1 cellular context compared by ENCODE assay signal in the genomic region with DNA sequence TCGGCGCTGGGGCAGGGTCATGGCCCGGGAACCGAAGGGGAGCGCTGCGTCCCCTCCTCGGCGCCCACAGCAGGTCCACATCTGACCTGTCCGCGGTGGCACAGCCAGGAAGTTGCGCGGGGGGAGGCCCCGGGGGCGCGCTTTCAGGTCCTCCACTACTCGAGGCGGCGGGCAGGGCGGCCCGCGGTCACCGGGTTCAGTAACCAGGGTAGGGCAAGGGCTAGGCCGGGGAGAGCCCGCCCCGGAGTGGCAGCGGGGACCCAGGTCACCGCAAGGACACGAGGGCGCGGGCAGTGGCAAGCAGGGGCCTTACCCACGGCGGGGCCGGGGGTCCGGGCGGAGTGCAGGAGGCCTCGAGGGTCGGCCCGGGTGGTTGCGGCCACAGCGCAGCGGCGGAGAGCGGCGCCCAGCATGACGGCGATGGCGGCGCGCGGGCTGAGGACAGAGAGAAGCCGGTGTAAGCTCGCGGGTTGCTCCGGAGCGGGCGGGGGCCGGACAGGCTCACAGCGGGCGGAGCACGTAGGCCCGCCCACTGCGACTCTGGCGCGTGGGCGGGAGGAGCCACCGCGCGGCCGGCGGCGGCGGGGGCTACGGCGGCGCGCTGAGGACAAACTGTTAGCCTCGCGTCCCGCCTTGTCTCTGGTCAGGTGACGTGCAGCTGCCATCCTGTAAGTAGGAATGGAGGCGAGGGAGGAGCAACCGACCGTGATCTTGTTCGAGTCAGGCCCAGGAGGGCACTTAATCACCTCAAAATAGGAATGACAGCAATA.
TF ChIP-seq lines count a peak whose summit lies in the region.

A gene (minus strand): TSS at position 472 of the 770 bp plus-strand sequence. CDS start 59 bp downstream, at position 413.

TF ChIP-seq in HepG2, 621 proteins besides CTCF, POLR2A, EP300 and RAD21 (continued from another document and continues in another):
- TF ChIP-seq, protein P1, sequence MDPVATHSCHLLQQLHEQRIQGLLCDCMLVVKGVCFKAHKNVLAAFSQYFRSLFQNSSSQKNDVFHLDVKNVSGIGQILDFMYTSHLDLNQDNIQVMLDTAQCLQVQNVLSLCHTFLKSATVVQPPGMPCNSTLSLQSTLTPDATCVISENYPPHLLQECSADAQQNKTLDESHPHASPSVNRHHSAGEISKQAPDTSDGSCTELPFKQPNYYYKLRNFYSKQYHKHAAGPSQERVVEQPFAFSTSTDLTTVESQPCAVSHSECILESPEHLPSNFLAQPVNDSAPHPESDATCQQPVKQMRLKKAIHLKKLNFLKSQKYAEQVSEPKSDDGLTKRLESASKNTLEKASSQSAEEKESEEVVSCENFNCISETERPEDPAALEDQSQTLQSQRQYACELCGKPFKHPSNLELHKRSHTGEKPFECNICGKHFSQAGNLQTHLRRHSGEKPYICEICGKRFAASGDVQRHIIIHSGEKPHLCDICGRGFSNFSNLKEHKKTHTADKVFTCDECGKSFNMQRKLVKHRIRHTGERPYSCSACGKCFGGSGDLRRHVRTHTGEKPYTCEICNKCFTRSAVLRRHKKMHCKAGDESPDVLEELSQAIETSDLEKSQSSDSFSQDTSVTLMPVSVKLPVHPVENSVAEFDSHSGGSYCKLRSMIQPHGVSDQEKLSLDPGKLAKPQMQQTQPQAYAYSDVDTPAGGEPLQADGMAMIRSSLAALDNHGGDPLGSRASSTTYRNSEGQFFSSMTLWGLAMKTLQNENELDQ (CRISPR knock-in tag; IDR thresholded peaks at IDR 0.05; ENCODE audit: borderline replicate concordance) = no peak
- TF ChIP-seq ZNF777 (CRISPR knock-in tag; IDR thresholded peaks at IDR 0.05) (peak; percentile 59), SUZ12 (IDR thresholded peaks at IDR 0.05; ENCODE audit: low read depth, low read length) (no peak), TCF12 (IDR thresholded peaks at IDR 0.05) (no peak), TCF12 (CRISPR knock-in tag; IDR thresholded peaks at IDR 0.05) (0 out of 2 replicates have a peak, but pooled peaks have one; percentile 63), ZNF501 (CRISPR knock-in tag; IDR thresholded peaks at IDR 0.05) (peak; percentile 94), RFX5 (IDR thresholded peaks at IDR 0.05; ENCODE audit: low read depth, low read length) (no peak; the same call in 1 of the 2 replicates), ZNF430 (CRISPR knock-in tag; IDR thresholded peaks at IDR 0.05) (0 out of 2 replicates have a peak, but pooled peaks have one; percentile 23), CC2D1A (CRISPR knock-in tag; IDR thresholded peaks at IDR 0.05) (no peak), ETV6 (CRISPR knock-in tag; conservative IDR thresholded peaks at IDR 0.05) (peak; percentile 85), RXRB (CRISPR knock-in tag; IDR thresholded peaks at IDR 0.05; ENCODE audit: borderline replicate concordance) (peak; percentile 68; the same call in 1 of the 2 replicates), ZNF468 (CRISPR knock-in tag; IDR thresholded peaks at IDR 0.05) (no peak; the same call in 1 of the 2 replicates), ZNF773 (CRISPR knock-in tag; IDR thresholded peaks at IDR 0.05; ENCODE audit: borderline replicate concordance) (no peak), ZNF546 (CRISPR knock-in tag; conservative IDR thresholded peaks at IDR 0.05) (peak; percentile 61), NFIC (IDR thresholded peaks at IDR 0.05; ENCODE audit: low read length) (no peak)
- TF ChIP-seq, protein P2, sequence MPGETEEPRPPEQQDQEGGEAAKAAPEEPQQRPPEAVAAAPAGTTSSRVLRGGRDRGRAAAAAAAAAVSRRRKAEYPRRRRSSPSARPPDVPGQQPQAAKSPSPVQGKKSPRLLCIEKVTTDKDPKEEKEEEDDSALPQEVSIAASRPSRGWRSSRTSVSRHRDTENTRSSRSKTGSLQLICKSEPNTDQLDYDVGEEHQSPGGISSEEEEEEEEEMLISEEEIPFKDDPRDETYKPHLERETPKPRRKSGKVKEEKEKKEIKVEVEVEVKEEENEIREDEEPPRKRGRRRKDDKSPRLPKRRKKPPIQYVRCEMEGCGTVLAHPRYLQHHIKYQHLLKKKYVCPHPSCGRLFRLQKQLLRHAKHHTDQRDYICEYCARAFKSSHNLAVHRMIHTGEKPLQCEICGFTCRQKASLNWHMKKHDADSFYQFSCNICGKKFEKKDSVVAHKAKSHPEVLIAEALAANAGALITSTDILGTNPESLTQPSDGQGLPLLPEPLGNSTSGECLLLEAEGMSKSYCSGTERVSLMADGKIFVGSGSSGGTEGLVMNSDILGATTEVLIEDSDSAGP (CRISPR knock-in tag; IDR thresholded peaks at IDR 0.05; ENCODE audit: borderline replicate concordance) = peak; percentile 96
- TF ChIP-seq, protein P3, sequence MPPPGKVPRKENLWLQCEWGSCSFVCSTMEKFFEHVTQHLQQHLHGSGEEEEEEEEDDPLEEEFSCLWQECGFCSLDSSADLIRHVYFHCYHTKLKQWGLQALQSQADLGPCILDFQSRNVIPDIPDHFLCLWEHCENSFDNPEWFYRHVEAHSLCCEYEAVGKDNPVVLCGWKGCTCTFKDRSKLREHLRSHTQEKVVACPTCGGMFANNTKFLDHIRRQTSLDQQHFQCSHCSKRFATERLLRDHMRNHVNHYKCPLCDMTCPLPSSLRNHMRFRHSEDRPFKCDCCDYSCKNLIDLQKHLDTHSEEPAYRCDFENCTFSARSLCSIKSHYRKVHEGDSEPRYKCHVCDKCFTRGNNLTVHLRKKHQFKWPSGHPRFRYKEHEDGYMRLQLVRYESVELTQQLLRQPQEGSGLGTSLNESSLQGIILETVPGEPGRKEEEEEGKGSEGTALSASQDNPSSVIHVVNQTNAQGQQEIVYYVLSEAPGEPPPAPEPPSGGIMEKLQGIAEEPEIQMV (CRISPR knock-in tag; IDR thresholded peaks at IDR 0.05; ENCODE audit: low read depth) = no peak; the same call in 1 of the 2 replicates
- TF ChIP-seq, protein P4, sequence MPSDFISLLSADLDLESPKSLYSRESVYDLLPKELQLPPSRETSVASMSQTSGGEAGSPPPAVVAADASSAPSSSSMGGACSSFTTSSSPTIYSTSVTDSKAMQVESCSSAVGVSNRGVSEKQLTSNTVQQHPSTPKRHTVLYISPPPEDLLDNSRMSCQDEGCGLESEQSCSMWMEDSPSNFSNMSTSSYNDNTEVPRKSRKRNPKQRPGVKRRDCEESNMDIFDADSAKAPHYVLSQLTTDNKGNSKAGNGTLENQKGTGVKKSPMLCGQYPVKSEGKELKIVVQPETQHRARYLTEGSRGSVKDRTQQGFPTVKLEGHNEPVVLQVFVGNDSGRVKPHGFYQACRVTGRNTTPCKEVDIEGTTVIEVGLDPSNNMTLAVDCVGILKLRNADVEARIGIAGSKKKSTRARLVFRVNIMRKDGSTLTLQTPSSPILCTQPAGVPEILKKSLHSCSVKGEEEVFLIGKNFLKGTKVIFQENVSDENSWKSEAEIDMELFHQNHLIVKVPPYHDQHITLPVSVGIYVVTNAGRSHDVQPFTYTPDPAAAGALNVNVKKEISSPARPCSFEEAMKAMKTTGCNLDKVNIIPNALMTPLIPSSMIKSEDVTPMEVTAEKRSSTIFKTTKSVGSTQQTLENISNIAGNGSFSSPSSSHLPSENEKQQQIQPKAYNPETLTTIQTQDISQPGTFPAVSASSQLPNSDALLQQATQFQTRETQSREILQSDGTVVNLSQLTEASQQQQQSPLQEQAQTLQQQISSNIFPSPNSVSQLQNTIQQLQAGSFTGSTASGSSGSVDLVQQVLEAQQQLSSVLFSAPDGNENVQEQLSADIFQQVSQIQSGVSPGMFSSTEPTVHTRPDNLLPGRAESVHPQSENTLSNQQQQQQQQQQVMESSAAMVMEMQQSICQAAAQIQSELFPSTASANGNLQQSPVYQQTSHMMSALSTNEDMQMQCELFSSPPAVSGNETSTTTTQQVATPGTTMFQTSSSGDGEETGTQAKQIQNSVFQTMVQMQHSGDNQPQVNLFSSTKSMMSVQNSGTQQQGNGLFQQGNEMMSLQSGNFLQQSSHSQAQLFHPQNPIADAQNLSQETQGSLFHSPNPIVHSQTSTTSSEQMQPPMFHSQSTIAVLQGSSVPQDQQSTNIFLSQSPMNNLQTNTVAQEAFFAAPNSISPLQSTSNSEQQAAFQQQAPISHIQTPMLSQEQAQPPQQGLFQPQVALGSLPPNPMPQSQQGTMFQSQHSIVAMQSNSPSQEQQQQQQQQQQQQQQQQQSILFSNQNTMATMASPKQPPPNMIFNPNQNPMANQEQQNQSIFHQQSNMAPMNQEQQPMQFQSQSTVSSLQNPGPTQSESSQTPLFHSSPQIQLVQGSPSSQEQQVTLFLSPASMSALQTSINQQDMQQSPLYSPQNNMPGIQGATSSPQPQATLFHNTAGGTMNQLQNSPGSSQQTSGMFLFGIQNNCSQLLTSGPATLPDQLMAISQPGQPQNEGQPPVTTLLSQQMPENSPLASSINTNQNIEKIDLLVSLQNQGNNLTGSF (CRISPR knock-in tag; IDR thresholded peaks at IDR 0.05) = no peak
- TF ChIP-seq, protein P5, sequence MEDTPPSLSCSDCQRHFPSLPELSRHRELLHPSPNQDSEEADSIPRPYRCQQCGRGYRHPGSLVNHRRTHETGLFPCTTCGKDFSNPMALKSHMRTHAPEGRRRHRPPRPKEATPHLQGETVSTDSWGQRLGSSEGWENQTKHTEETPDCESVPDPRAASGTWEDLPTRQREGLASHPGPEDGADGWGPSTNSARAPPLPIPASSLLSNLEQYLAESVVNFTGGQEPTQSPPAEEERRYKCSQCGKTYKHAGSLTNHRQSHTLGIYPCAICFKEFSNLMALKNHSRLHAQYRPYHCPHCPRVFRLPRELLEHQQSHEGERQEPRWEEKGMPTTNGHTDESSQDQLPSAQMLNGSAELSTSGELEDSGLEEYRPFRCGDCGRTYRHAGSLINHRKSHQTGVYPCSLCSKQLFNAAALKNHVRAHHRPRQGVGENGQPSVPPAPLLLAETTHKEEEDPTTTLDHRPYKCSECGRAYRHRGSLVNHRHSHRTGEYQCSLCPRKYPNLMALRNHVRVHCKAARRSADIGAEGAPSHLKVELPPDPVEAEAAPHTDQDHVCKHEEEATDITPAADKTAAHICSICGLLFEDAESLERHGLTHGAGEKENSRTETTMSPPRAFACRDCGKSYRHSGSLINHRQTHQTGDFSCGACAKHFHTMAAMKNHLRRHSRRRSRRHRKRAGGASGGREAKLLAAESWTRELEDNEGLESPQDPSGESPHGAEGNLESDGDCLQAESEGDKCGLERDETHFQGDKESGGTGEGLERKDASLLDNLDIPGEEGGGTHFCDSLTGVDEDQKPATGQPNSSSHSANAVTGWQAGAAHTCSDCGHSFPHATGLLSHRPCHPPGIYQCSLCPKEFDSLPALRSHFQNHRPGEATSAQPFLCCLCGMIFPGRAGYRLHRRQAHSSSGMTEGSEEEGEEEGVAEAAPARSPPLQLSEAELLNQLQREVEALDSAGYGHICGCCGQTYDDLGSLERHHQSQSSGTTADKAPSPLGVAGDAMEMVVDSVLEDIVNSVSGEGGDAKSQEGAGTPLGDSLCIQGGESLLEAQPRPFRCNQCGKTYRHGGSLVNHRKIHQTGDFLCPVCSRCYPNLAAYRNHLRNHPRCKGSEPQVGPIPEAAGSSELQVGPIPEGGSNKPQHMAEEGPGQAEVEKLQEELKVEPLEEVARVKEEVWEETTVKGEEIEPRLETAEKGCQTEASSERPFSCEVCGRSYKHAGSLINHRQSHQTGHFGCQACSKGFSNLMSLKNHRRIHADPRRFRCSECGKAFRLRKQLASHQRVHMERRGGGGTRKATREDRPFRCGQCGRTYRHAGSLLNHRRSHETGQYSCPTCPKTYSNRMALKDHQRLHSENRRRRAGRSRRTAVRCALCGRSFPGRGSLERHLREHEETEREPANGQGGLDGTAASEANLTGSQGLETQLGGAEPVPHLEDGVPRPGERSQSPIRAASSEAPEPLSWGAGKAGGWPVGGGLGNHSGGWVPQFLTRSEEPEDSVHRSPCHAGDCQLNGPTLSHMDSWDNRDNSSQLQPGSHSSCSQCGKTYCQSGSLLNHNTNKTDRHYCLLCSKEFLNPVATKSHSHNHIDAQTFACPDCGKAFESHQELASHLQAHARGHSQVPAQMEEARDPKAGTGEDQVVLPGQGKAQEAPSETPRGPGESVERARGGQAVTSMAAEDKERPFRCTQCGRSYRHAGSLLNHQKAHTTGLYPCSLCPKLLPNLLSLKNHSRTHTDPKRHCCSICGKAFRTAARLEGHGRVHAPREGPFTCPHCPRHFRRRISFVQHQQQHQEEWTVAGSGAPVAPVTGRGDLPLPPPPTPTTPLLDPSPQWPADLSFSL (CRISPR knock-in tag; IDR thresholded peaks at IDR 0.05) = no peak
- TF ChIP-seq, protein P6, sequence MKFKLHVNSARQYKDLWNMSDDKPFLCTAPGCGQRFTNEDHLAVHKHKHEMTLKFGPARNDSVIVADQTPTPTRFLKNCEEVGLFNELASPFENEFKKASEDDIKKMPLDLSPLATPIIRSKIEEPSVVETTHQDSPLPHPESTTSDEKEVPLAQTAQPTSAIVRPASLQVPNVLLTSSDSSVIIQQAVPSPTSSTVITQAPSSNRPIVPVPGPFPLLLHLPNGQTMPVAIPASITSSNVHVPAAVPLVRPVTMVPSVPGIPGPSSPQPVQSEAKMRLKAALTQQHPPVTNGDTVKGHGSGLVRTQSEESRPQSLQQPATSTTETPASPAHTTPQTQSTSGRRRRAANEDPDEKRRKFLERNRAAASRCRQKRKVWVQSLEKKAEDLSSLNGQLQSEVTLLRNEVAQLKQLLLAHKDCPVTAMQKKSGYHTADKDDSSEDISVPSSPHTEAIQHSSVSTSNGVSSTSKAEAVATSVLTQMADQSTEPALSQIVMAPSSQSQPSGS (CRISPR knock-in tag; IDR thresholded peaks at IDR 0.05) = 0 out of 2 replicates have a peak, but pooled peaks have one; percentile 11
- TF ChIP-seq, protein P7, sequence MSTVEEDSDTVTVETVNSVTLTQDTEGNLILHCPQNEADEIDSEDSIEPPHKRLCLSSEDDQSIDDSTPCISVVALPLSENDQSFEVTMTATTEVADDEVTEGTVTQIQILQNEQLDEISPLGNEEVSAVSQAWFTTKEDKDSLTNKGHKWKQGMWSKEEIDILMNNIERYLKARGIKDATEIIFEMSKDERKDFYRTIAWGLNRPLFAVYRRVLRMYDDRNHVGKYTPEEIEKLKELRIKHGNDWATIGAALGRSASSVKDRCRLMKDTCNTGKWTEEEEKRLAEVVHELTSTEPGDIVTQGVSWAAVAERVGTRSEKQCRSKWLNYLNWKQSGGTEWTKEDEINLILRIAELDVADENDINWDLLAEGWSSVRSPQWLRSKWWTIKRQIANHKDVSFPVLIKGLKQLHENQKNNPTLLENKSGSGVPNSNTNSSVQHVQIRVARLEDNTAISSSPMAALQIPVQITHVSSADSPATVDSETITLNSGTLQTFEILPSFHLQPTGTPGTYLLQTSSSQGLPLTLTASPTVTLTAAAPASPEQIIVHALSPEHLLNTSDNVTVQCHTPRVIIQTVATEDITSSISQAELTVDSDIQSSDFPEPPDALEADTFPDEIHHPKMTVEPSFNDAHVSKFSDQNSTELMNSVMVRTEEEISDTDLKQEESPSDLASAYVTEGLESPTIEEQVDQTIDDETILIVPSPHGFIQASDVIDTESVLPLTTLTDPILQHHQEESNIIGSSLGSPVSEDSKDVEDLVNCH (CRISPR knock-in tag; IDR thresholded peaks at IDR 0.05) = no peak
